ENCODE assay signal across 10 cellular contexts in genomic region chr1:40060351-40060750, GRCh38. TPM values are rescaled to one million over a fixed set of nuclear protein-coding genes. Genes with fewer than 3 reads are reported as not detected.
DNase-seq lines count a peak whose midpoint lies in the region; ATAC-seq and TF ChIP-seq lines count a peak whose summit lies in the region.
"Had no signal": no experiment of that assay in that cellular context is flagged by ENCODE, and none has a peak within 500 bp of the region (broad histone marks: within the 10 kb centered on the region; RNA-seq: fewer than 3 reads in every experiment).

No MANE protein-coding gene starts in this region.

- TF ChIP-seq EP300 in gastroesophageal sphincter (IDR thresholded peaks at IDR 0.05), result no peak

- no peak for DNase-seq in activated CD4-positive, alpha-beta T cell treated with anti-CD3 and anti-CD28 coated beads, Interleukin-2, amount 10 ng/mL, durations not matched to agents 24 days and 14 days
- no peak for DNase-seq in activated CD4-positive, alpha-beta T cell treated with anti-CD3 and anti-CD28 coated beads for 48 hours
- DNase-seq in T-cell (no peak), substantia nigra (lab: John Stamatoyannopoulos, UW) (no peak), GM19240 (ENCODE audit: insufficient read length, low spot score) (no peak), coronary artery (ENCODE audit: low spot score) (no peak)
- DNase-seq: effector CD8-positive, alpha-beta T cell had no signal

- WGBS in gastroesophageal sphincter (ENCODE audit: low coverage in 1 of 2), 2 donors, result 43 to 55% methylated on average over 2 to 3 of the region's 3 CpGs

- ATAC-seq in T-cell (replicated peaks in 1 of 4) (no peak), gastroesophageal sphincter (no peak), HG03520 (IDR thresholded peaks at IDR 0.05; ENCODE audit: unreplicated experiment) (no peak)

- peaks cover 71% of the 10 kb centered on the region for H3K36me3 Mint-ChIP-seq in activated CD4-positive, alpha-beta T cell treated with anti-CD3 and anti-CD28 coated beads, Interleukin-2, amount 10 ng/mL, durations not matched to agents 24 days and 14 days (ENCODE audit: low read depth)
- peaks cover 62% of the 10 kb centered on the region for H3K36me3 Mint-ChIP-seq in T-cell

- no peaks in the 10 kb centered on the region for H3K27me3 Mint-ChIP-seq in activated CD4-positive, alpha-beta T cell treated with anti-CD3 and anti-CD28 coated beads, Interleukin-2, amount 10 ng/mL, durations not matched to agents 24 days and 14 days
- no peaks in the 10 kb centered on the region for H3K27me3 Mint-ChIP-seq in T-cell
- H3K27me3 Mint-ChIP-seq: progenitor cell of endocrine pancreas had no signal

- H3K27me3 ChIP-seq in gastroesophageal sphincter, result no peaks in the 10 kb centered on the region

- no peaks in the 10 kb centered on the region for H3K9me3 Mint-ChIP-seq in activated CD4-positive, alpha-beta T cell treated with anti-CD3 and anti-CD28 coated beads, Interleukin-2, amount 10 ng/mL, durations not matched to agents 24 days and 14 days
- no peaks in the 10 kb centered on the region for H3K9me3 Mint-ChIP-seq in T-cell

- H3K4me1 ChIP-seq in gastroesophageal sphincter, result peaks cover 20 to 67% (median 46%) of the 10 kb centered on the region in 3 donors

- intact Hi-C loops in activated CD4-positive, alpha-beta T cell treated with anti-CD3 and anti-CD28 coated beads, Interleukin-2, amount 10 ng/mL, durations not matched to agents 24 days and 14 days (cut with micrococcal nuclease), result no loop called here

- TF ChIP-seq POLR2A in gastroesophageal sphincter (IDR thresholded peaks at IDR 0.05), result no peak

- peaks cover 80% of the 10 kb centered on the region for H3K4me1 Mint-ChIP-seq in activated CD4-positive, alpha-beta T cell treated with anti-CD3 and anti-CD28 coated beads, Interleukin-2, amount 10 ng/mL, durations not matched to agents 24 days and 14 days
- H3K4me1 Mint-ChIP-seq in T-cell, result peaks cover 93 to 95% (median 94%) of the 10 kb centered on the region in 3 donors

- H3K4me3 Mint-ChIP-seq in activated CD4-positive, alpha-beta T cell treated with anti-CD3 and anti-CD28 coated beads, Interleukin-2, amount 10 ng/mL, durations not matched to agents 24 days and 14 days, result peak overlapping the region; percentile 77
- peak overlapping the region in 2 of 3 donors; percentile 34 to 78 for H3K4me3 Mint-ChIP-seq in T-cell

- peak overlapping the region; percentile 82 for H3K27ac Mint-ChIP-seq in activated CD4-positive, alpha-beta T cell treated with anti-CD3 and anti-CD28 coated beads, Interleukin-2, amount 10 ng/mL, durations not matched to agents 24 days and 14 days
- H3K27ac Mint-ChIP-seq in T-cell, result peak overlapping the region; percentile 85 to 91
- H3K27ac Mint-ChIP-seq: progenitor cell of endocrine pancreas had no signal

- peak overlapping the region; percentile 32 to 65 (median 48) for H3K27ac ChIP-seq in gastroesophageal sphincter
- H3K27ac ChIP-seq in substantia nigra (ENCODE audit: low read depth, low read length, poor library complexity, severe bottlenecking), result peak overlapping the region; percentile 61
- peak overlapping the region in 1 of 2 donors; percentile 74 for H3K27ac ChIP-seq in coronary artery

- H3K9me3 ChIP-seq in gastroesophageal sphincter, result no peaks in the 10 kb centered on the region

- TF ChIP-seq CTCF in gastroesophageal sphincter (IDR thresholded peaks at IDR 0.05), result no peak
- no peak for TF ChIP-seq CTCF in coronary artery (IDR thresholded peaks at IDR 0.05)

- peaks cover 14 to 65% of the 10 kb centered on the region in 2 donors for H3K36me3 ChIP-seq in gastroesophageal sphincter

- H3K4me3 ChIP-seq in gastroesophageal sphincter (no peak overlapping the region), coronary artery (no peak overlapping the region)

- POLR2A ChIA-PET in T-cell (lab: Charles Lee), result no interaction called here

- CTCF ChIA-PET in T-cell (lab: Charles Lee), result interaction anchor here (0.6 to 1.5 kb wide), 4 partner anchors 17 to 104 kb away, joined by 3 to 6 read pairs (median 4); partner anchors contain the start of gene CAP1 (in 1 of the 2)

RNA-seq across cellular contexts. Expression of gene CAP1, which starts 19.8 kb away (rescaled TPM):
- total RNA-seq in activated CD4-positive, alpha-beta T cell treated with anti-CD3 and anti-CD28 coated beads, Interleukin-2, amount 10 ng/mL, durations not matched to agents 24 days and 14 days, result 417 and 440 TPM in 2 replicates
- 100 to 1,000 TPM; 293 to 345 (median 298) TPM for total RNA-seq in T-cell
- 100 to 1,000 TPM; 421 to 533 (median 500) TPM for total RNA-seq in gastroesophageal sphincter

RNA-seq across cellular contexts. Expression of gene PPT1, which starts 36.7 kb away (rescaled TPM):
- 99.0 and 102 TPM in 2 replicates for total RNA-seq in activated CD4-positive, alpha-beta T cell treated with anti-CD3 and anti-CD28 coated beads, Interleukin-2, amount 10 ng/mL, durations not matched to agents 24 days and 14 days
- total RNA-seq in T-cell, result 10 to 100 TPM; 44.4 to 72.6 (median 53.1) TPM
- total RNA-seq in gastroesophageal sphincter, result 10 to 100 TPM; 53.0 to 90.6 (median 65.7) TPM
